ENCODE assay signal across 1 cellular context in the genomic region with DNA sequence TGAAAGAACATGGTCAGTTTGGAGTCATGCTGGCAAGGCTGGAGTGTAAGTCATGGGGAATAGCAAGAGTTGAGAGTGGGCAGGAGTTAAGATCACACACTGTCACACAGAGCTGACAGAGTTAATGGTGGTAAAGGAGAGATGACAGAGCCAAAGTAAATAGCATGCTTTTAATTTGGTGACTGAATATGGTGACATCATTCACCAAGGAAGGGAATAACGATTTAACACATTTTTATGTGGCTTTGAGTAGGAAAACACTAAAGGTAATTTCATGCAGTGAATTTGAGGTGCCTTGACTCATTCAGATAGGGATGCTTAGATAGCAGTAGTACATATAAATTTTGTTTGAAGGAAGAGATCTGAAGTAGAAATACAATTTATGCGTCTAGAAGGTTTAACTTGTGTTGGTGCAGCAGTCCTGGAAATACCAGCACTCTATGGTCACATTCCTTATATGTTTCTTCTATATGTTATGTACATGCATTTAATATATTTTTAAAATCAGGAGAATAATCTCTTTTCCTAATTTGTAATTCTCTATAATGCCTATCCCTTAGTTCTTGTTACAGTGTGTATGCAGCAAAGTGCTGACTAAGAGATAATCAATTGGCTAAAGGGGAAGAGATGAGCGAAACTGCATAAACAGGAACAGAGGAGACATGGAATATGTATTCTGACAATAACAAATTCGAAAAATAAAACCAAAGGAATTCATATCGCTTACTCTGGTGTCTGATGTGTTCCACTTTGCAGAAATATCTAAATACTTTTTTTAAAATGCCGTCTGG.
TF ChIP-seq lines count a peak whose summit lies in the region.

No MANE protein-coding gene starts in this region.

TF ChIP-seq in HEK293, 187 proteins besides CTCF, POLR2A, EP300 and RAD21 (continued from another document and continues in another):
- TF ChIP-seq, protein P1, sequence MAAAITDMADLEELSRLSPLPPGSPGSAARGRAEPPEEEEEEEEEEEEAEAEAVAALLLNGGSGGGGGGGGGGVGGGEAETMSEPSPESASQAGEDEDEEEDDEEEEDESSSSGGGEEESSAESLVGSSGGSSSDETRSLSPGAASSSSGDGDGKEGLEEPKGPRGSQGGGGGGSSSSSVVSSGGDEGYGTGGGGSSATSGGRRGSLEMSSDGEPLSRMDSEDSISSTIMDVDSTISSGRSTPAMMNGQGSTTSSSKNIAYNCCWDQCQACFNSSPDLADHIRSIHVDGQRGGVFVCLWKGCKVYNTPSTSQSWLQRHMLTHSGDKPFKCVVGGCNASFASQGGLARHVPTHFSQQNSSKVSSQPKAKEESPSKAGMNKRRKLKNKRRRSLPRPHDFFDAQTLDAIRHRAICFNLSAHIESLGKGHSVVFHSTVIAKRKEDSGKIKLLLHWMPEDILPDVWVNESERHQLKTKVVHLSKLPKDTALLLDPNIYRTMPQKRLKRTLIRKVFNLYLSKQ (tag by site-specific recombination; IDR thresholded peaks at IDR 0.05; ENCODE audit: borderline replicate concordance), result no peak
- peak; percentile 97 for TF ChIP-seq ZNF843 (tag by site-specific recombination; IDR thresholded peaks at IDR 0.05)
- TF ChIP-seq OVOL3 (tag by site-specific recombination; IDR thresholded peaks at IDR 0.05), result peak; percentile 88
- no peak for TF ChIP-seq ZBTB48 (tag by site-specific recombination; IDR thresholded peaks at IDR 0.05)
- no peak for TF ChIP-seq ZNF155 (tag by site-specific recombination; IDR thresholded peaks at IDR 0.05)
- TF ChIP-seq ZNF140 (tag by site-specific recombination; IDR thresholded peaks at IDR 0.05), result no peak
- TF ChIP-seq, protein P2, sequence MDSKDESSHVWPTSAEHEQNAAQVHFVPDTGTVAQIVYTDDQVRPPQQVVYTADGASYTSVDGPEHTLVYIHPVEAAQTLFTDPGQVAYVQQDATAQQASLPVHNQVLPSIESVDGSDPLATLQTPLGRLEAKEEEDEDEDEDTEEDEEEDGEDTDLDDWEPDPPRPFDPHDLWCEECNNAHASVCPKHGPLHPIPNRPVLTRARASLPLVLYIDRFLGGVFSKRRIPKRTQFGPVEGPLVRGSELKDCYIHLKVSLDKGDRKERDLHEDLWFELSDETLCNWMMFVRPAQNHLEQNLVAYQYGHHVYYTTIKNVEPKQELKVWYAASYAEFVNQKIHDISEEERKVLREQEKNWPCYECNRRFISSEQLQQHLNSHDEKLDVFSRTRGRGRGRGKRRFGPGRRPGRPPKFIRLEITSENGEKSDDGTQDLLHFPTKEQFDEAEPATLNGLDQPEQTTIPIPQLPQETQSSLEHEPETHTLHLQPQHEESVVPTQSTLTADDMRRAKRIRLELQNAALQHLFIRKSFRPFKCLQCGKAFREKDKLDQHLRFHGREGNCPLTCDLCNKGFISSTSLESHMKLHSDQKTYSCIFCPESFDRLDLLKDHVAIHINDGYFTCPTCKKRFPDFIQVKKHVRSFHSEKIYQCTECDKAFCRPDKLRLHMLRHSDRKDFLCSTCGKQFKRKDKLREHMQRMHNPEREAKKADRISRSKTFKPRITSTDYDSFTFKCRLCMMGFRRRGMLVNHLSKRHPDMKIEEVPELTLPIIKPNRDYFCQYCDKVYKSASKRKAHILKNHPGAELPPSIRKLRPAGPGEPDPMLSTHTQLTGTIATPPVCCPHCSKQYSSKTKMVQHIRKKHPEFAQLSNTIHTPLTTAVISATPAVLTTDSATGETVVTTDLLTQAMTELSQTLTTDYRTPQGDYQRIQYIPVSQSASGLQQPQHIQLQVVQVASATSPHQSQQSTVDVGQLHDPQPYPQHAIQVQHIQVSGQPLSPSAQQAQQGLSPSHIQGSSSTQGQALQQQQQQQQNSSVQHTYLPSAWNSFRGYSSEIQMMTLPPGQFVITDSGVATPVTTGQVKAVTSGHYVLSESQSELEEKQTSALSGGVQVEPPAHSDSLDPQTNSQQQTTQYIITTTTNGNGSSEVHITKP (tag by site-specific recombination; IDR thresholded peaks at IDR 0.05), result peak; percentile 60
- TF ChIP-seq, protein P3, sequence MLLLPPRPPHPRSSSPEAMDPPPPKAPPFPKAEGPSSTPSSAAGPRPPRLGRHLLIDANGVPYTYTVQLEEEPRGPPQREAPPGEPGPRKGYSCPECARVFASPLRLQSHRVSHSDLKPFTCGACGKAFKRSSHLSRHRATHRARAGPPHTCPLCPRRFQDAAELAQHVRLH (tag by site-specific recombination; IDR thresholded peaks at IDR 0.05), result peak; percentile 89
- TF ChIP-seq GLIS1 (tag by site-specific recombination; IDR thresholded peaks at IDR 0.05), result no peak
- TF ChIP-seq, protein P4, sequence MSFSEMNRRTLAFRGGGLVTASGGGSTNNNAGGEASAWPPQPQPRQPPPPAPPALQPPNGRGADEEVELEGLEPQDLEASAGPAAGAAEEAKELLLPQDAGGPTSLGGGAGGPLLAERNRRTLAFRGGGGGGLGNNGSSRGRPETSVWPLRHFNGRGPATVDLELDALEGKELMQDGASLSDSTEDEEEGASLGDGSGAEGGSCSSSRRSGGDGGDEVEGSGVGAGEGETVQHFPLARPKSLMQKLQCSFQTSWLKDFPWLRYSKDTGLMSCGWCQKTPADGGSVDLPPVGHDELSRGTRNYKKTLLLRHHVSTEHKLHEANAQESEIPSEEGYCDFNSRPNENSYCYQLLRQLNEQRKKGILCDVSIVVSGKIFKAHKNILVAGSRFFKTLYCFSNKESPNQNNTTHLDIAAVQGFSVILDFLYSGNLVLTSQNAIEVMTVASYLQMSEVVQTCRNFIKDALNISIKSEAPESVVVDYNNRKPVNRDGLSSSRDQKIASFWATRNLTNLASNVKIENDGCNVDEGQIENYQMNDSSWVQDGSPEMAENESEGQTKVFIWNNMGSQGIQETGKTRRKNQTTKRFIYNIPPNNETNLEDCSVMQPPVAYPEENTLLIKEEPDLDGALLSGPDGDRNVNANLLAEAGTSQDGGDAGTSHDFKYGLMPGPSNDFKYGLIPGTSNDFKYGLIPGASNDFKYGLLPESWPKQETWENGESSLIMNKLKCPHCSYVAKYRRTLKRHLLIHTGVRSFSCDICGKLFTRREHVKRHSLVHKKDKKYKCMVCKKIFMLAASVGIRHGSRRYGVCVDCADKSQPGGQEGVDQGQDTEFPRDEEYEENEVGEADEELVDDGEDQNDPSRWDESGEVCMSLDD (tag by site-specific recombination; IDR thresholded peaks at IDR 0.05), result no peak
- TF ChIP-seq, protein P5, sequence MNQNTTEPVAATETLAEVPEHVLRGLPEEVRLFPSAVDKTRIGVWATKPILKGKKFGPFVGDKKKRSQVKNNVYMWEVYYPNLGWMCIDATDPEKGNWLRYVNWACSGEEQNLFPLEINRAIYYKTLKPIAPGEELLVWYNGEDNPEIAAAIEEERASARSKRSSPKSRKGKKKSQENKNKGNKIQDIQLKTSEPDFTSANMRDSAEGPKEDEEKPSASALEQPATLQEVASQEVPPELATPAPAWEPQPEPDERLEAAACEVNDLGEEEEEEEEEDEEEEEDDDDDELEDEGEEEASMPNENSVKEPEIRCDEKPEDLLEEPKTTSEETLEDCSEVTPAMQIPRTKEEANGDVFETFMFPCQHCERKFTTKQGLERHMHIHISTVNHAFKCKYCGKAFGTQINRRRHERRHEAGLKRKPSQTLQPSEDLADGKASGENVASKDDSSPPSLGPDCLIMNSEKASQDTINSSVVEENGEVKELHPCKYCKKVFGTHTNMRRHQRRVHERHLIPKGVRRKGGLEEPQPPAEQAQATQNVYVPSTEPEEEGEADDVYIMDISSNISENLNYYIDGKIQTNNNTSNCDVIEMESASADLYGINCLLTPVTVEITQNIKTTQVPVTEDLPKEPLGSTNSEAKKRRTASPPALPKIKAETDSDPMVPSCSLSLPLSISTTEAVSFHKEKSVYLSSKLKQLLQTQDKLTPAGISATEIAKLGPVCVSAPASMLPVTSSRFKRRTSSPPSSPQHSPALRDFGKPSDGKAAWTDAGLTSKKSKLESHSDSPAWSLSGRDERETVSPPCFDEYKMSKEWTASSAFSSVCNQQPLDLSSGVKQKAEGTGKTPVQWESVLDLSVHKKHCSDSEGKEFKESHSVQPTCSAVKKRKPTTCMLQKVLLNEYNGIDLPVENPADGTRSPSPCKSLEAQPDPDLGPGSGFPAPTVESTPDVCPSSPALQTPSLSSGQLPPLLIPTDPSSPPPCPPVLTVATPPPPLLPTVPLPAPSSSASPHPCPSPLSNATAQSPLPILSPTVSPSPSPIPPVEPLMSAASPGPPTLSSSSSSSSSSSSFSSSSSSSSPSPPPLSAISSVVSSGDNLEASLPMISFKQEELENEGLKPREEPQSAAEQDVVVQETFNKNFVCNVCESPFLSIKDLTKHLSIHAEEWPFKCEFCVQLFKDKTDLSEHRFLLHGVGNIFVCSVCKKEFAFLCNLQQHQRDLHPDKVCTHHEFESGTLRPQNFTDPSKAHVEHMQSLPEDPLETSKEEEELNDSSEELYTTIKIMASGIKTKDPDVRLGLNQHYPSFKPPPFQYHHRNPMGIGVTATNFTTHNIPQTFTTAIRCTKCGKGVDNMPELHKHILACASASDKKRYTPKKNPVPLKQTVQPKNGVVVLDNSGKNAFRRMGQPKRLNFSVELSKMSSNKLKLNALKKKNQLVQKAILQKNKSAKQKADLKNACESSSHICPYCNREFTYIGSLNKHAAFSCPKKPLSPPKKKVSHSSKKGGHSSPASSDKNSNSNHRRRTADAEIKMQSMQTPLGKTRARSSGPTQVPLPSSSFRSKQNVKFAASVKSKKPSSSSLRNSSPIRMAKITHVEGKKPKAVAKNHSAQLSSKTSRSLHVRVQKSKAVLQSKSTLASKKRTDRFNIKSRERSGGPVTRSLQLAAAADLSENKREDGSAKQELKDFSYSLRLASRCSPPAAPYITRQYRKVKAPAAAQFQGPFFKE (tag by site-specific recombination; IDR thresholded peaks at IDR 0.05; ENCODE audit: borderline replicate concordance), result no peak
- TF ChIP-seq EGR2 (tag by site-specific recombination; IDR thresholded peaks at IDR 0.05; ENCODE audit: low read depth), result no peak
- no peak for TF ChIP-seq ZNF112 (tag by site-specific recombination; IDR thresholded peaks at IDR 0.05)
- TF ChIP-seq ZNF701 (tag by site-specific recombination; IDR thresholded peaks at IDR 0.05), result no peak
- TF ChIP-seq ZNF133 (tag by site-specific recombination; IDR thresholded peaks at IDR 0.05), result no peak
- TF ChIP-seq ZNF585B (tag by site-specific recombination; IDR thresholded peaks at IDR 0.05), result no peak
- TF ChIP-seq ZBTB17 (tag by site-specific recombination; IDR thresholded peaks at IDR 0.05), result peak; percentile 94
- no peak for TF ChIP-seq ZNF560 (tag by site-specific recombination; IDR thresholded peaks at IDR 0.05; ENCODE audit: borderline replicate concordance)
- TF ChIP-seq ZNF311 (tag by site-specific recombination; IDR thresholded peaks at IDR 0.05; ENCODE audit: borderline replicate concordance), result no peak
- TF ChIP-seq KLF16 (tag by site-specific recombination; IDR thresholded peaks at IDR 0.05), result peak; percentile 91
- TF ChIP-seq MZF1 (tag by site-specific recombination; IDR thresholded peaks at IDR 0.05; ENCODE audit: borderline replicate concordance), result peak; percentile 73; the same call in 1 of the 2 replicates
- no peak; the same call in 1 of the 2 replicates for TF ChIP-seq SCRT1 (tag by site-specific recombination; IDR thresholded peaks at IDR 0.05; ENCODE audit: borderline replicate concordance)
- no peak for TF ChIP-seq RBAK (tag by site-specific recombination; IDR thresholded peaks at IDR 0.05)
- TF ChIP-seq KLF10 (tag by site-specific recombination; IDR thresholded peaks at IDR 0.05), result no peak
- no peak for TF ChIP-seq ZNF48 (tag by site-specific recombination; IDR thresholded peaks at IDR 0.05)
- TF ChIP-seq, protein P6, sequence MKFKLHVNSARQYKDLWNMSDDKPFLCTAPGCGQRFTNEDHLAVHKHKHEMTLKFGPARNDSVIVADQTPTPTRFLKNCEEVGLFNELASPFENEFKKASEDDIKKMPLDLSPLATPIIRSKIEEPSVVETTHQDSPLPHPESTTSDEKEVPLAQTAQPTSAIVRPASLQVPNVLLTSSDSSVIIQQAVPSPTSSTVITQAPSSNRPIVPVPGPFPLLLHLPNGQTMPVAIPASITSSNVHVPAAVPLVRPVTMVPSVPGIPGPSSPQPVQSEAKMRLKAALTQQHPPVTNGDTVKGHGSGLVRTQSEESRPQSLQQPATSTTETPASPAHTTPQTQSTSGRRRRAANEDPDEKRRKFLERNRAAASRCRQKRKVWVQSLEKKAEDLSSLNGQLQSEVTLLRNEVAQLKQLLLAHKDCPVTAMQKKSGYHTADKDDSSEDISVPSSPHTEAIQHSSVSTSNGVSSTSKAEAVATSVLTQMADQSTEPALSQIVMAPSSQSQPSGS (tag by site-specific recombination; IDR thresholded peaks at IDR 0.05; ENCODE audit: low read depth), result peak; percentile 96
- no peak for TF ChIP-seq ZNF423 (tag by site-specific recombination; IDR thresholded peaks at IDR 0.05)
- TF ChIP-seq ZNF266 (tag by site-specific recombination; IDR thresholded peaks at IDR 0.05; ENCODE audit: low read depth), result no peak
- TF ChIP-seq ZNF629 (tag by site-specific recombination; IDR thresholded peaks at IDR 0.05), result peak; percentile 97
- peak; percentile 59; the same call in 1 of the 2 replicates for TF ChIP-seq ZNF561 (tag by site-specific recombination; IDR thresholded peaks at IDR 0.05; ENCODE audit: borderline replicate concordance)
- peak; percentile 32 for TF ChIP-seq ZNF146 (tag by site-specific recombination; IDR thresholded peaks at IDR 0.05)
- peak; percentile 54 for TF ChIP-seq WT1 (tag by site-specific recombination; IDR thresholded peaks at IDR 0.05)
- TF ChIP-seq ZNF626 (tag by site-specific recombination; IDR thresholded peaks at IDR 0.05), result no peak
- no peak for TF ChIP-seq ZNF274 (IDR thresholded peaks at IDR 0.05; ENCODE audit: low read length)
- TF ChIP-seq ZNF274 (tag by site-specific recombination; IDR thresholded peaks at IDR 0.05; ENCODE audit: borderline replicate concordance), result no peak
- TF ChIP-seq ZNF677 (tag by site-specific recombination; IDR thresholded peaks at IDR 0.05), result no peak
- no peak for TF ChIP-seq ZNF624 (tag by site-specific recombination; IDR thresholded peaks at IDR 0.05)
- TF ChIP-seq FEZF1 (tag by site-specific recombination; IDR thresholded peaks at IDR 0.05), result peak; percentile 74
- TF ChIP-seq ZNF174 (tag by site-specific recombination; IDR thresholded peaks at IDR 0.05), result no peak
- peak; percentile 92 for TF ChIP-seq ZBTB21 (tag by site-specific recombination; IDR thresholded peaks at IDR 0.05)
- TF ChIP-seq ZNF175 (tag by site-specific recombination; IDR thresholded peaks at IDR 0.05), result no peak
- TF ChIP-seq, protein P7, sequence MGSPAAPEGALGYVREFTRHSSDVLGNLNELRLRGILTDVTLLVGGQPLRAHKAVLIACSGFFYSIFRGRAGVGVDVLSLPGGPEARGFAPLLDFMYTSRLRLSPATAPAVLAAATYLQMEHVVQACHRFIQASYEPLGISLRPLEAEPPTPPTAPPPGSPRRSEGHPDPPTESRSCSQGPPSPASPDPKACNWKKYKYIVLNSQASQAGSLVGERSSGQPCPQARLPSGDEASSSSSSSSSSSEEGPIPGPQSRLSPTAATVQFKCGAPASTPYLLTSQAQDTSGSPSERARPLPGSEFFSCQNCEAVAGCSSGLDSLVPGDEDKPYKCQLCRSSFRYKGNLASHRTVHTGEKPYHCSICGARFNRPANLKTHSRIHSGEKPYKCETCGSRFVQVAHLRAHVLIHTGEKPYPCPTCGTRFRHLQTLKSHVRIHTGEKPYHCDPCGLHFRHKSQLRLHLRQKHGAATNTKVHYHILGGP (tag by site-specific recombination; IDR thresholded peaks at IDR 0.05), result 0 out of 2 replicates have a peak, but pooled peaks have one; percentile 45
- peak; percentile 25; the same call in 1 of the 2 replicates for TF ChIP-seq KLF1 (tag by site-specific recombination; IDR thresholded peaks at IDR 0.05)
